Comparison of ENCODE assay signal across 9 cellular contexts in genomic region chr11:72039108-72039850, GRCh38. TPM values are rescaled to one million over a fixed set of nuclear protein-coding genes. Genes with fewer than 3 reads are reported as not detected.
DNase-seq lines count a peak whose midpoint lies in the region; ATAC-seq and TF ChIP-seq lines count a peak whose summit lies in the region.
"Had no signal": no experiment of that assay in that cellular context is flagged by ENCODE, and none has a peak within 500 bp of the region (broad histone marks: within the 10 kb centered on the region; RNA-seq: fewer than 3 reads in every experiment).

No MANE protein-coding gene starts in this region.

- DNase-seq in GM03348 (ENCODE audit: low spot score) (peak; percentile 42), SK-N-DZ (ENCODE audit: low spot score) (peak; percentile 66), left cardiac atrium (peak; percentile 31), gastrocnemius medialis (peak in 1 of 2 donors; percentile 40), islet precursor cell (no peak), AML-193 (lab: John Stamatoyannopoulos, UW) (no peak)
- DNase-seq: SIG-M5 had no signal

- intact Hi-C loops in left cardiac atrium (cut with DNase I) (loop anchor here in 1 of 2 donors (5.0 kb wide), 1 partner anchor 183 kb away; the partner anchor contains the start of gene INPPL1), gastrocnemius medialis (cut with DNase I; ENCODE audit: low total_unique reads) (no loop called here)

- H3K27ac ChIP-seq in gastrocnemius medialis = peak overlapping the region; percentile 87 to 97 (median 97)

- ATAC-seq in left cardiac atrium (no peak), gastrocnemius medialis (peak; percentile 2 to 3), HG02981 (IDR thresholded peaks at IDR 0.05; ENCODE audit: unreplicated experiment) (no peak), HG02870 (IDR thresholded peaks at IDR 0.05; ENCODE audit: unreplicated experiment) (no peak)

- peaks cover 44 to 53% of the 10 kb centered on the region in 2 donors for H3K4me1 ChIP-seq in gastrocnemius medialis

- peak overlapping the region; percentile 57 to 83 (median 70) for H3K4me3 ChIP-seq in gastrocnemius medialis

- no peak for TF ChIP-seq POLR2A in gastrocnemius medialis (IDR thresholded peaks at IDR 0.05)

- TF ChIP-seq CTCF in gastrocnemius medialis (IDR thresholded peaks at IDR 0.05 in 4 of 5, conservative IDR thresholded peaks at IDR 0.05 in 1 of 5) = no peak

- H3K27me3 ChIP-seq in gastrocnemius medialis = no peaks in the 10 kb centered on the region

- H3K9me3 ChIP-seq in gastrocnemius medialis = no peaks in the 10 kb centered on the region

- in situ Hi-C loops in gastrocnemius medialis (cut with MboI; ENCODE audit: low sequenced_read_pairs in 4 of 4) = loop anchor here in 1 of 4 donors (5.0 kb wide), 1 partner anchor 38 kb away; no protein-coding TSS in a partner anchor

- peaks cover 0 to 17% of the 10 kb centered on the region in 2 donors for H3K36me3 ChIP-seq in gastrocnemius medialis

RNA-seq across cellular contexts. Expression of gene IL18BP, which starts 40.6 kb away (rescaled TPM):
- polyA plus RNA-seq in SK-N-DZ (2014; cell fraction: cytosol; rRNA removed) = 3.5 and 4.6 TPM in 2 replicates
- 24.1 and 42.9 TPM in 2 replicates for polyA plus RNA-seq in SK-N-DZ (2014; cell fraction: nucleus; rRNA removed)
- total RNA-seq in left cardiac atrium (1 to 10 TPM; 4.4 to 7.3 TPM), gastrocnemius medialis (1 to 10 TPM in 3 of 4 donors, under 1 TPM in 1; 0.91 to 3.0 (median 2.5) TPM)

RNA-seq across cellular contexts. Expression of gene NUMA1, which starts 41.1 kb away (rescaled TPM):
- polyA plus RNA-seq in SK-N-DZ (2014; cell fraction: cytosol; rRNA removed) = 179 and 200 TPM in 2 replicates
- polyA plus RNA-seq in SK-N-DZ (2014; cell fraction: nucleus; rRNA removed) = 399 and 537 TPM in 2 replicates
- total RNA-seq in left cardiac atrium = 10 to 100 TPM; 73.3 to 86.7 TPM
- total RNA-seq in gastrocnemius medialis = 100 to 1,000 TPM; 163 to 272 (median 202) TPM

RNA-seq across cellular contexts. Expression of gene LRRC51, which starts 41.4 kb away (rescaled TPM):
- polyA plus RNA-seq in SK-N-DZ (2014; cell fraction: cytosol; rRNA removed) = 15.5 and 17.4 TPM in 2 replicates
- 11.1 and 12.0 TPM in 2 replicates for polyA plus RNA-seq in SK-N-DZ (2014; cell fraction: nucleus; rRNA removed)
- total RNA-seq in left cardiac atrium = 1 to 10 TPM; 3.9 to 5.0 TPM
- 1 to 10 TPM; 3.6 to 9.5 (median 5.3) TPM for total RNA-seq in gastrocnemius medialis

Comparison
In these comparisons a context has a peak if more than half of its experiments do, and no peak if none do; other contexts are left out.
1. DNase-seq: peak in GM03348 (single experiment), SK-N-DZ (single experiment) and left cardiac atrium (single experiment); none in islet precursor cell (single experiment) and AML-193 (0 of 2).
2. ATAC-seq: peak in gastrocnemius medialis (2 of 2); none in left cardiac atrium (0 of 2), HG02981 (single experiment) and HG02870 (single experiment).